In genomic region chr5:1467341-1468246, GRCh38 we compare ENCODE assay signal across 22 cellular contexts. TPM values are rescaled to one million over a fixed set of nuclear protein-coding genes. Genes with fewer than 3 reads are reported as not detected.
DNase-seq lines count a peak whose midpoint lies in the region; ATAC-seq and TF ChIP-seq lines count a peak whose summit lies in the region.
"Had no signal": no experiment of that assay in that cellular context is flagged by ENCODE, and none has a peak within 500 bp of the region (broad histone marks: within the 10 kb centered on the region; RNA-seq: fewer than 3 reads in every experiment).

No MANE protein-coding gene starts in this region.

- H3K27me3 Mint-ChIP-seq in central memory CD8-positive, alpha-beta T cell, result no peaks in the 10 kb centered on the region
- no peaks in the 10 kb centered on the region for H3K27me3 Mint-ChIP-seq in naive B cell
- H3K27me3 Mint-ChIP-seq: activated CD4-positive, alpha-beta T cell treated with anti-CD3 and anti-CD28 coated beads for 36 hours; type B pancreatic cell had no signal

- TF ChIP-seq CTCF in left ventricle myocardium inferior (IDR thresholded peaks at IDR 0.05; ENCODE audit: borderline replicate concordance) (no peak), upper lobe of right lung (IDR thresholded peaks at IDR 0.05) (no peak)

- H3K27me3 ChIP-seq in left ventricle myocardium inferior (ENCODE audit: low read depth), result no peaks in the 10 kb centered on the region
- H3K27me3 ChIP-seq in upper lobe of right lung, result no peaks in the 10 kb centered on the region
- H3K27me3 ChIP-seq in HAP-1 (ENCODE audit: low read depth), result no peaks in the 10 kb centered on the region

- no peak overlapping the region for H3K27ac ChIP-seq in left ventricle myocardium inferior (replicated peaks)
- H3K27ac ChIP-seq in upper lobe of right lung, result no peak overlapping the region
- no peak overlapping the region for H3K27ac ChIP-seq in caudate nucleus (ENCODE audit: low read depth, low read length)
- H3K27ac ChIP-seq: lower lobe of right lung had no signal

- H3K27ac Mint-ChIP-seq in central memory CD8-positive, alpha-beta T cell (ENCODE audit: low read depth), result peak overlapping the region; percentile 86
- peak overlapping the region in 4 of 6 donors; percentile 9 to 84 (median 71) for H3K27ac Mint-ChIP-seq in naive B cell
- H3K27ac Mint-ChIP-seq: activated CD4-positive, alpha-beta T cell treated with anti-CD3 and anti-CD28 coated beads for 36 hours; activated T-helper 2 cell treated with anti-CD3 and anti-CD28 coated beads, Interferon-gamma antibody, Interleukin-2, Interleukin-4, amounts not matched to agents 10 μg/mL and 5 μg/mL and 100 μg/mL, durations not matched to agents 14 hours and 24 hours and 36 hours; type B pancreatic cell had no signal

- peak; percentile 26 for DNase-seq in Right ventricle myocardium superior
- no peak for DNase-seq in left ventricle myocardium inferior
- no peak for DNase-seq in central memory CD8-positive, alpha-beta T cell (ENCODE audit: low spot score in 2 of 2)
- DNase-seq in naive B cell, result no peak
- peak; percentile 64 for DNase-seq in upper lobe of right lung
- no peak for DNase-seq in HAP-1 (ENCODE audit: low spot score in 2 of 2)
- DNase-seq in NCI-H1092 treated with DMSO at 0.1 percent for 48 hours (lab: John Stamatoyannopoulos, UW), result no peak
- DNase-seq in caudate nucleus (lab: John Stamatoyannopoulos, UW), result no peak
- DNase-seq: COR-L47; DMS79; effector CD4-positive, alpha-beta T cell; lower lobe of right lung; NCI-H187; SW 1271 had no signal

- H3K4me1 ChIP-seq in left ventricle myocardium inferior (no peaks in the 10 kb centered on the region), upper lobe of right lung (no peaks in the 10 kb centered on the region), HAP-1 (no peaks in the 10 kb centered on the region)
- H3K4me1 ChIP-seq: lower lobe of right lung had no signal

- H3K4me3 ChIP-seq in left ventricle myocardium inferior (no peak overlapping the region), upper lobe of right lung (no peak overlapping the region), HAP-1 (no peak overlapping the region)
- H3K4me3 ChIP-seq: lower lobe of right lung had no signal

- intact Hi-C loops in Right ventricle myocardium superior (cut with DNase I), result no loop called here
- intact Hi-C loops in left ventricle myocardium inferior (cut with micrococcal nuclease), result no loop called here
- intact Hi-C loops in upper lobe of right lung (cut with DNase I), result no loop called here

- H3K9me3 Mint-ChIP-seq in central memory CD8-positive, alpha-beta T cell, result peaks cover 5% of the 10 kb centered on the region
- H3K9me3 Mint-ChIP-seq in naive B cell, result peaks cover 0 to 5% (median 0%) of the 10 kb centered on the region in 7 donors
- H3K9me3 Mint-ChIP-seq: type B pancreatic cell had no signal

- ATAC-seq in Right ventricle myocardium superior (ENCODE audit: poor library complexity) (no peak), naive B cell (ENCODE audit: low read depth in 2 of 2) (no peak), upper lobe of right lung (no peak)
- no peak for ATAC-seq in central memory CD8-positive, alpha-beta T cell (replicated peaks; ENCODE audit: extremely low read depth, poor library complexity, severe bottlenecking)
- ATAC-seq: activated CD4-positive, alpha-beta T cell treated with anti-CD3 and anti-CD28 coated beads for 36 hours; lower lobe of right lung had no signal

- in situ Hi-C loops in HAP-1 (cut with MboI; ENCODE audit: low sequenced_read_pairs), result no loop called here

- H3K4me3 Mint-ChIP-seq in central memory CD8-positive, alpha-beta T cell, result no peak overlapping the region
- no peak overlapping the region for H3K4me3 Mint-ChIP-seq in naive B cell
- H3K4me3 Mint-ChIP-seq: activated CD4-positive, alpha-beta T cell treated with anti-CD3 and anti-CD28 coated beads for 36 hours; type B pancreatic cell had no signal

- H3K36me3 Mint-ChIP-seq in central memory CD8-positive, alpha-beta T cell (ENCODE audit: insufficient read depth), result peaks cover 50% of the 10 kb centered on the region
- H3K36me3 Mint-ChIP-seq in naive B cell, result peaks cover 0 to 28% of the 10 kb centered on the region in 2 donors

- H3K4me1 Mint-ChIP-seq in central memory CD8-positive, alpha-beta T cell, result peaks cover 25% of the 10 kb centered on the region
- peaks cover 5 to 13% (median 5%) of the 10 kb centered on the region in 3 donors for H3K4me1 Mint-ChIP-seq in naive B cell

- H3K9me3 ChIP-seq in left ventricle myocardium inferior (replicated peaks) (no peaks in the 10 kb centered on the region), upper lobe of right lung (no peaks in the 10 kb centered on the region), HAP-1 (no peaks in the 10 kb centered on the region)
- H3K9me3 ChIP-seq: lower lobe of right lung had no signal

- H3K36me3 ChIP-seq in left ventricle myocardium inferior, result peaks cover 45% of the 10 kb centered on the region
- peaks cover 70% of the 10 kb centered on the region for H3K36me3 ChIP-seq in upper lobe of right lung
- peaks cover 59% of the 10 kb centered on the region for H3K36me3 ChIP-seq in HAP-1 (replicated peaks)

RNA-seq across cellular contexts. Expression of gene SLC6A3, which starts 22.4 kb away (rescaled TPM):
- total RNA-seq in Right ventricle myocardium superior (not detected), left ventricle myocardium inferior (not detected), upper lobe of right lung (0.52 TPM)
- polyA plus RNA-seq in naive B cell (ENCODE audit: low read depth in 6 of 6), result under 1 TPM in 1 of 6 donors, not detected in 5; 0.09 TPM
- total RNA-seq: A673; activated CD4-positive, alpha-beta T cell treated with anti-CD3 and anti-CD28 coated beads for 36 hours; activated T-helper 2 cell treated with anti-CD3 and anti-CD28 coated beads, Interferon-gamma antibody, Interleukin-2, Interleukin-4, amounts not matched to agents 10 μg/mL and 5 μg/mL and 100 μg/mL, durations not matched to agents 14 hours and 24 hours and 36 hours; H4; HT-29; osteocyte had no signal
- polyA plus RNA-seq: BJ had no signal

RNA-seq across cellular contexts. Expression of gene LPCAT1, which starts 56.2 kb away (rescaled TPM):
- total RNA-seq in Right ventricle myocardium superior (11.5 TPM), left ventricle myocardium inferior (11.0 TPM), upper lobe of right lung (690 TPM)
- 10 to 100 TPM; 19.5 to 63.3 (median 52.7) TPM for polyA plus RNA-seq in naive B cell (ENCODE audit: low read depth in 6 of 6)

Comparison
In these comparisons a context has a peak if more than half of its experiments do, and no peak if none do; other contexts are left out.
1. DNase-seq: peak in Right ventricle myocardium superior (single experiment) and upper lobe of right lung (single experiment); none in left ventricle myocardium inferior (single experiment), central memory CD8-positive, alpha-beta T cell (0 of 2), naive B cell (single experiment), HAP-1 (0 of 2), NCI-H1092 treated with DMSO at 0.1 percent for 48 hours (single experiment) and caudate nucleus (0 of 61).
2. RNA of gene LPCAT1, which starts 56.2 kb away (total RNA-seq): 690 TPM in upper lobe of right lung (single experiment); 11.5 TPM in Right ventricle myocardium superior (single experiment) and 11.0 TPM in left ventricle myocardium inferior (single experiment); every median in the first group is over 10 times any median in the second.